In the genomic region with DNA sequence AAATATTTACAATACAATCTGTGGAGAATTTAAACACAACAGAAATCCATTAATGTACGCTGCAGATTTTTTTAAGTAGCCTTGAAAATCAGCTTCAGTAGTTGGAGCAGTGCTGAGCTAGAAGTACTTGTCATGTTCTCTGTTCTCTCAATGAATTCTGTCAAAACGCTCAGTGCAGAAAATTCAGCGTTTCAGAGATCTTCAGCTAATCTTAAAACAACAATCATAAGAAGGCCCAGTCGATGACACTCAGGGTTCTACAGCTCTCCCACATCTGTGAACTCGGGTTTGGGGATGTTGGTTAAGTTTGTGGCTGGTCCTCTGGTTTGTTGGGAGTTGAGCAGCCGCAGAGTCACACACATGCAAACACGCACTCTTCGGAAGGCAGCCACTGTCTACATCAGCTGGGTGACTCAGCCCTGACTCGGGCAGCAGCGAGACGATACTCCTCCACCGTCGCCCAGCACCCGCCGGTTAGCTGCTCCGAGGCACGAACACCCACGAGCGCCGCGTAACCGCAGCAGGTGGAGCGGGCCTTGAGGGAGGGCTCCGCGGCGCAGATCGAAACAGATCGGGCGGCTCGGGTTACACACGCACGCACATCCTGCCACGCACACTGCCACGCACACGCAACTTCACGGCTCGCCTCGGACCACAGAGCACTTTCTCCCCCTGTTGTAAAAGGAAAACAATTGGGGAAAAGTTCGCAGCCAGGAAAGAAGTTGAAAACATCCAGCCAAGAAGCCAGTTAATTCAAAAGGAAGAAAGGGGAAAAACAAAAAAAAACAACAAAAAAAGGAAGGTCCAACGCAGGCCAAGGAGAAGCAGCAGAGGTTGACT, we compare ENCODE assay signal across 1 cellular context.
TF ChIP-seq lines count a peak whose summit lies in the region.

No MANE protein-coding gene starts in this region.

TF ChIP-seq in HepG2, 621 proteins besides CTCF, POLR2A, EP300 and RAD21 (continued from another document and continues in another):
- TF ChIP-seq, protein P1, sequence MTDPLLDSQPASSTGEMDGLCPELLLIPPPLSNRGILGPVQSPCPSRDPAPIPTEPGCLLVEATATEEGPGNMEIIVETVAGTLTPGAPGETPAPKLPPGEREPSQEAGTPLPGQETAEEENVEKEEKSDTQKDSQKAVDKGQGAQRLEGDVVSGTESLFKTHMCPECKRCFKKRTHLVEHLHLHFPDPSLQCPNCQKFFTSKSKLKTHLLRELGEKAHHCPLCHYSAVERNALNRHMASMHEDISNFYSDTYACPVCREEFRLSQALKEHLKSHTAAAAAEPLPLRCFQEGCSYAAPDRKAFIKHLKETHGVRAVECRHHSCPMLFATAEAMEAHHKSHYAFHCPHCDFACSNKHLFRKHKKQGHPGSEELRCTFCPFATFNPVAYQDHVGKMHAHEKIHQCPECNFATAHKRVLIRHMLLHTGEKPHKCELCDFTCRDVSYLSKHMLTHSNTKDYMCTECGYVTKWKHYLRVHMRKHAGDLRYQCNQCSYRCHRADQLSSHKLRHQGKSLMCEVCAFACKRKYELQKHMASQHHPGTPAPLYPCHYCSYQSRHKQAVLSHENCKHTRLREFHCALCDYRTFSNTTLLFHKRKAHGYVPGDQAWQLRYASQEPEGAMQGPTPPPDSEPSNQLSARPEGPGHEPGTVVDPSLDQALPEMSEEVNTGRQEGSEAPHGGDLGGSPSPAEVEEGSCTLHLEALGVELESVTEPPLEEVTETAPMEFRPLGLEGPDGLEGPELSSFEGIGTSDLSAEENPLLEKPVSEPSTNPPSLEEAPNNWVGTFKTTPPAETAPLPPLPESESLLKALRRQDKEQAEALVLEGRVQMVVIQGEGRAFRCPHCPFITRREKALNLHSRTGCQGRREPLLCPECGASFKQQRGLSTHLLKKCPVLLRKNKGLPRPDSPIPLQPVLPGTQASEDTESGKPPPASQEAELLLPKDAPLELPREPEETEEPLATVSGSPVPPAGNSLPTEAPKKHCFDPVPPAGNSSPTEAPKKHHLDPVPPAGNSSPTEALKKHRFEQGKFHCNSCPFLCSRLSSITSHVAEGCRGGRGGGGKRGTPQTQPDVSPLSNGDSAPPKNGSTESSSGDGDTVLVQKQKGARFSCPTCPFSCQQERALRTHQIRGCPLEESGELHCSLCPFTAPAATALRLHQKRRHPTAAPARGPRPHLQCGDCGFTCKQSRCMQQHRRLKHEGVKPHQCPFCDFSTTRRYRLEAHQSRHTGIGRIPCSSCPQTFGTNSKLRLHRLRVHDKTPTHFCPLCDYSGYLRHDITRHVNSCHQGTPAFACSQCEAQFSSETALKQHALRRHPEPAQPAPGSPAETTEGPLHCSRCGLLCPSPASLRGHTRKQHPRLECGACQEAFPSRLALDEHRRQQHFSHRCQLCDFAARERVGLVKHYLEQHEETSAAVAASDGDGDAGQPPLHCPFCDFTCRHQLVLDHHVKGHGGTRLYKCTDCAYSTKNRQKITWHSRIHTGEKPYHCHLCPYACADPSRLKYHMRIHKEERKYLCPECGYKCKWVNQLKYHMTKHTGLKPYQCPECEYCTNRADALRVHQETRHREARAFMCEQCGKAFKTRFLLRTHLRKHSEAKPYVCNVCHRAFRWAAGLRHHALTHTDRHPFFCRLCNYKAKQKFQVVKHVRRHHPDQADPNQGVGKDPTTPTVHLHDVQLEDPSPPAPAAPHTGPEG (CRISPR knock-in tag; IDR thresholded peaks at IDR 0.05), result no peak
- TF ChIP-seq, protein P2, sequence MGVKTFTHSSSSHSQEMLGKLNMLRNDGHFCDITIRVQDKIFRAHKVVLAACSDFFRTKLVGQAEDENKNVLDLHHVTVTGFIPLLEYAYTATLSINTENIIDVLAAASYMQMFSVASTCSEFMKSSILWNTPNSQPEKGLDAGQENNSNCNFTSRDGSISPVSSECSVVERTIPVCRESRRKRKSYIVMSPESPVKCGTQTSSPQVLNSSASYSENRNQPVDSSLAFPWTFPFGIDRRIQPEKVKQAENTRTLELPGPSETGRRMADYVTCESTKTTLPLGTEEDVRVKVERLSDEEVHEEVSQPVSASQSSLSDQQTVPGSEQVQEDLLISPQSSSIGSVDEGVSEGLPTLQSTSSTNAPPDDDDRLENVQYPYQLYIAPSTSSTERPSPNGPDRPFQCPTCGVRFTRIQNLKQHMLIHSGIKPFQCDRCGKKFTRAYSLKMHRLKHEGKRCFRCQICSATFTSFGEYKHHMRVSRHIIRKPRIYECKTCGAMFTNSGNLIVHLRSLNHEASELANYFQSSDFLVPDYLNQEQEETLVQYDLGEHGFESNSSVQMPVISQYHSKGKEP (CRISPR knock-in tag; IDR thresholded peaks at IDR 0.05), result no peak
- TF ChIP-seq, protein P3, sequence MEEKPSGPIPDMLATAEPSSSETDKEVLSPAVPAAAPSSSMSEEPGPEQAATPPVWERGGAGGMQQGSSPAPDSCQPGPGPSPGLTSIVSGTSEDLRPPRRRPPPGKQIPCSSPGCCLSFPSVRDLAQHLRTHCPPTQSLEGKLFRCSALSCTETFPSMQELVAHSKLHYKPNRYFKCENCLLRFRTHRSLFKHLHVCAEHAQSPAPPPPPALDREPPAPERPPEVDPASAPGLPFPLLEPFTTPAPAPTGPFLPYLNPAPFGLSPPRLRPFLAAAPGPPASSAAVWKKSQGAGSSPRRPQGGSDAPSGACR (CRISPR knock-in tag; IDR thresholded peaks at IDR 0.05), result no peak
- TF ChIP-seq ESRRA (CRISPR knock-in tag; IDR thresholded peaks at IDR 0.05; ENCODE audit: low read depth) (no peak), POLR2G (IDR thresholded peaks at IDR 0.05; ENCODE audit: low read depth, low read length) (no peak), ZNF12 (CRISPR knock-in tag; IDR thresholded peaks at IDR 0.05) (peak; percentile 51; the same call in 1 of the 2 replicates), ZSCAN30 (CRISPR knock-in tag; IDR thresholded peaks at IDR 0.05) (no peak), DR1 (CRISPR knock-in tag; IDR thresholded peaks at IDR 0.05) (no peak), PHB2 (IDR thresholded peaks at IDR 0.05; ENCODE audit: partially characterized antibody) (no peak), HOXA9 (CRISPR knock-in tag; IDR thresholded peaks at IDR 0.05; ENCODE audit: borderline replicate concordance) (no peak), HOXD1 (CRISPR knock-in tag; IDR thresholded peaks at IDR 0.05) (no peak), SP5 (CRISPR knock-in tag; IDR thresholded peaks at IDR 0.05; ENCODE audit: borderline replicate concordance, low read depth) (no peak), ZNF546 (CRISPR knock-in tag; conservative IDR thresholded peaks at IDR 0.05) (no peak), NFYB (CRISPR knock-in tag; IDR thresholded peaks at IDR 0.05) (no peak), ZNF816 (CRISPR knock-in tag; IDR thresholded peaks at IDR 0.05; ENCODE audit: borderline replicate concordance) (no peak), RAD51 (IDR thresholded peaks at IDR 0.05; ENCODE audit: borderline replicate concordance) (no peak), ZNF567 (CRISPR knock-in tag; IDR thresholded peaks at IDR 0.05; ENCODE audit: borderline replicate concordance) (no peak), ZNF333 (CRISPR knock-in tag; IDR thresholded peaks at IDR 0.05; ENCODE audit: borderline replicate concordance) (0 out of 2 replicates have a peak, but pooled peaks have one; percentile 55), ZNF674 (CRISPR knock-in tag; IDR thresholded peaks at IDR 0.05; ENCODE audit: low read depth) (no peak), RELA (CRISPR knock-in tag; IDR thresholded peaks at IDR 0.05) (no peak), ARNT (IDR thresholded peaks at IDR 0.05) (no peak), MEIS1 (CRISPR knock-in tag; IDR thresholded peaks at IDR 0.05; ENCODE audit: borderline replicate concordance) (no peak; the same call in 1 of the 2 replicates), ZNF549 (CRISPR knock-in tag; IDR thresholded peaks at IDR 0.05) (no peak), KMT2A (CRISPR knock-in tag; IDR thresholded peaks at IDR 0.05) (peak; percentile 76; the same call in 1 of the 2 replicates), ZFP37 (CRISPR knock-in tag; IDR thresholded peaks at IDR 0.05; ENCODE audit: borderline replicate concordance) (no peak), ZNF274 (CRISPR knock-in tag; IDR thresholded peaks at IDR 0.05) (no peak; the same call in 1 of the 2 replicates), ZNF703 (CRISPR knock-in tag; IDR thresholded peaks at IDR 0.05; ENCODE audit: borderline replicate concordance) (no peak), ZNF382 (CRISPR knock-in tag; IDR thresholded peaks at IDR 0.05; ENCODE audit: borderline replicate concordance) (no peak), SMARCC2 (IDR thresholded peaks at IDR 0.05) (no peak), MIER2 (CRISPR knock-in tag; IDR thresholded peaks at IDR 0.05) (no peak), TCF7L2 (IDR thresholded peaks at IDR 0.05; ENCODE audit: low read depth, low read length) (no peak)
- TF ChIP-seq, protein P4, sequence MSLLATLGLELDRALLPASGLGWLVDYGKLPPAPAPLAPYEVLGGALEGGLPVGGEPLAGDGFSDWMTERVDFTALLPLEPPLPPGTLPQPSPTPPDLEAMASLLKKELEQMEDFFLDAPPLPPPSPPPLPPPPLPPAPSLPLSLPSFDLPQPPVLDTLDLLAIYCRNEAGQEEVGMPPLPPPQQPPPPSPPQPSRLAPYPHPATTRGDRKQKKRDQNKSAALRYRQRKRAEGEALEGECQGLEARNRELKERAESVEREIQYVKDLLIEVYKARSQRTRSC (CRISPR knock-in tag; IDR thresholded peaks at IDR 0.05; ENCODE audit: low read depth), result no peak
- TF ChIP-seq, protein P5, sequence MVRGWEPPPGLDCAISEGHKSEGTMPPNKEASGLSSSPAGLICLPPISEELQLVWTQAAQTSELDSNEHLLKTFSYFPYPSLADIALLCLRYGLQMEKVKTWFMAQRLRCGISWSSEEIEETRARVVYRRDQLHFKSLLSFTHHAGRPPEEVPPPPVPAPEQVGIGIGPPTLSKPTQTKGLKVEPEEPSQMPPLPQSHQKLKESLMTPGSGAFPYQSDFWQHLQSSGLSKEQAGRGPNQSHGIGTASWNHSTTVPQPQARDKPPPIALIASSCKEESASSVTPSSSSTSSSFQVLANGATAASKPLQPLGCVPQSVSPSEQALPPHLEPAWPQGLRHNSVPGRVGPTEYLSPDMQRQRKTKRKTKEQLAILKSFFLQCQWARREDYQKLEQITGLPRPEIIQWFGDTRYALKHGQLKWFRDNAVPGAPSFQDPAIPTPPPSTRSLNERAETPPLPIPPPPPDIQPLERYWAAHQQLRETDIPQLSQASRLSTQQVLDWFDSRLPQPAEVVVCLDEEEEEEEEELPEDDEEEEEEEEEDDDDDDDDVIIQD (CRISPR knock-in tag; IDR thresholded peaks at IDR 0.05; ENCODE audit: low read depth), result no peak
- TF ChIP-seq, protein P6, sequence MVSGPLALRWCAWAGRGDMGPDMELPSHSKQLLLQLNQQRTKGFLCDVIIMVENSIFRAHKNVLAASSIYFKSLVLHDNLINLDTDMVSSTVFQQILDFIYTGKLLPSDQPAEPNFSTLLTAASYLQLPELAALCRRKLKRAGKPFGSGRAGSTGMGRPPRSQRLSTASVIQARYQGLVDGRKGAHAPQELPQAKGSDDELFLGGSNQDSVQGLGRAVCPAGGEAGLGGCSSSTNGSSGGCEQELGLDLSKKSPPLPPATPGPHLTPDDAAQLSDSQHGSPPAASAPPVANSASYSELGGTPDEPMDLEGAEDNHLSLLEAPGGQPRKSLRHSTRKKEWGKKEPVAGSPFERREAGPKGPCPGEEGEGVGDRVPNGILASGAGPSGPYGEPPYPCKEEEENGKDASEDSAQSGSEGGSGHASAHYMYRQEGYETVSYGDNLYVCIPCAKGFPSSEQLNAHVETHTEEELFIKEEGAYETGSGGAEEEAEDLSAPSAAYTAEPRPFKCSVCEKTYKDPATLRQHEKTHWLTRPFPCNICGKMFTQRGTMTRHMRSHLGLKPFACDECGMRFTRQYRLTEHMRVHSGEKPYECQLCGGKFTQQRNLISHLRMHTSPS (CRISPR knock-in tag; IDR thresholded peaks at IDR 0.05; ENCODE audit: low read depth), result no peak
- TF ChIP-seq, protein P7, sequence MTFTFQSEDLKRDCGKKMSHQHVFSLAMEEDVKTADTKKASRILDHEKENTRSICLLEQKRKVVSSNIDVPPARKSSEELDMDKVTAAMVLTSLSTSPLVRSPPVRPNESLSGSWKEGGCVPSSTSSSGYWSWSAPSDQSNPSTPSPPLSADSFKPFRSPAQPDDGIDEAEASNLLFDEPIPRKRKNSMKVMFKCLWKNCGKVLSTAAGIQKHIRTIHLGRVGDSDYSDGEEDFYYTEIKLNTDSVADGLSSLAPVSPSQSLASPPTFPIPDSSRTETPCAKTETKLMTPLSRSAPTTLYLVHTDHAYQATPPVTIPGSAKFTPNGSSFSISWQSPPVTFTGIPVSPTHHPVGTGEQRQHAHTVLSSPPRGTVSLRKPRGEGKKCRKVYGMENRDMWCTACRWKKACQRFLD (CRISPR knock-in tag; IDR thresholded peaks at IDR 0.05; ENCODE audit: borderline replicate concordance), result no peak
- TF ChIP-seq, protein P8, sequence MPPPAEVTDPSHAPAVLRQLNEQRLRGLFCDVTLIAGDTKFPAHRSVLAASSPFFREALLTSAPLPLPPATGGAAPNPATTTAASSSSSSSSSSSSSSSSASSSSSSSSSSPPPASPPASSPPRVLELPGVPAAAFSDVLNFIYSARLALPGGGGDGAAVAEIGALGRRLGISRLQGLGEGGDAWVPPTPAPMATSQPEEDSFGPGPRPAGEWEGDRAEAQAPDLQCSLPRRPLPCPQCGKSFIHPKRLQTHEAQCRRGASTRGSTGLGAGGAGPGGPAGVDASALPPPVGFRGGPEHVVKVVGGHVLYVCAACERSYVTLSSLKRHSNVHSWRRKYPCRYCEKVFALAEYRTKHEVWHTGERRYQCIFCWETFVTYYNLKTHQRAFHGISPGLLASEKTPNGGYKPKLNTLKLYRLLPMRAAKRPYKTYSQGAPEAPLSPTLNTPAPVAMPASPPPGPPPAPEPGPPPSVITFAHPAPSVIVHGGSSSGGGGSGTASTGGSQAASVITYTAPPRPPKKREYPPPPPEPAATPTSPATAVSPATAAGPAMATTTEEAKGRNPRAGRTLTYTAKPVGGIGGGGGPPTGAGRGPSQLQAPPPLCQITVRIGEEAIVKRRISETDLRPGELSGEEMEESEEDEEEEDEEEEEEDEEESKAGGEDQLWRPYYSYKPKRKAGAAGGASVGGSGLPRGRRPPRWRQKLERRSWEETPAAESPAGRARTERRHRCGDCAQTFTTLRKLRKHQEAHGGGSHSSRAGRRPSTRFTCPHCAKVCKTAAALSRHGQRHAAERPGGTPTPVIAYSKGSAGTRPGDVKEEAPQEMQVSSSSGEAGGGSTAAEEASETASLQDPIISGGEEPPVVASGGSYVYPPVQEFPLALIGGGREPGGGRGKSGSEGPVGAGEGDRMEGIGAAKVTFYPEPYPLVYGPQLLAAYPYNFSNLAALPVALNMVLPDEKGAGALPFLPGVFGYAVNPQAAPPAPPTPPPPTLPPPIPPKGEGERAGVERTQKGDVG (CRISPR knock-in tag; IDR thresholded peaks at IDR 0.05; ENCODE audit: borderline replicate concordance), result no peak
- TF ChIP-seq, protein P9, sequence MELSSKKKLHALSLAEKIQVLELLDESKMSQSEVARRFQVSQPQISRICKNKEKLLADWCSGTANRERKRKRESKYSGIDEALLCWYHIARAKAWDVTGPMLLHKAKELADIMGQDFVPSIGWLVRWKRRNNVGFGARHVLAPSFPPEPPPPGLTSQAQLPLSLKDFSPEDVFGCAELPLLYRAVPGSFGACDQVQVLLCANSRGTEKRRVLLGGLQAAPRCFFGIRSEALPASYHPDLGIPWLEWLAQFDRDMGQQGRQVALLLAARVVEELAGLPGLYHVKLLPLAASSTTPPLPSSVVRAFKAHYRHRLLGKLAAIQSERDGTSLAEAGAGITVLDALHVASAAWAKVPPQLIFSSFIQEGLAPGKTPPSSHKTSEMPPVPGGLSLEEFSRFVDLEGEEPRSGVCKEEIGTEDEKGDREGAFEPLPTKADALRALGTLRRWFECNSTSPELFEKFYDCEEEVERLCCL (CRISPR knock-in tag; IDR thresholded peaks at IDR 0.05; ENCODE audit: borderline replicate concordance), result no peak
